1 cellular context compared by ENCODE assay signal in genomic region chr17:12665263-12666210, GRCh38.
TF ChIP-seq lines count a peak whose summit lies in the region.

Gene MYOCD (plus strand): TSS chr17:12665890. CDS start chr17:12666189, 299 bp downstream.

TF ChIP-seq in H1, 55 proteins besides CTCF, POLR2A, EP300 and RAD21:
- TF ChIP-seq YY1 (IDR thresholded peaks at IDR 0.05; ENCODE audit: low read depth, low read length), result no peak
- 0 out of 2 replicates have a peak, but pooled peaks have one; percentile 35 for TF ChIP-seq TAF1 (IDR thresholded peaks at IDR 0.05; ENCODE audit: low read depth, low read length)
- peak; percentile 71 for TF ChIP-seq SAP30 (IDR thresholded peaks at IDR 0.05; ENCODE audit: insufficient read depth, insufficient replicate concordance, low read length)
- no peak for TF ChIP-seq CBX5 (IDR thresholded peaks at IDR 0.05; ENCODE audit: low read depth, low read length)
- no peak for TF ChIP-seq BCL11A (IDR thresholded peaks at IDR 0.05; ENCODE audit: low read depth in 2 of 2, low read length in 2 of 2)
- TF ChIP-seq EGR1 (IDR thresholded peaks at IDR 0.05; ENCODE audit: borderline replicate concordance, low read depth, low read length), result no peak; the same call in 1 of the 2 replicates
- TF ChIP-seq KDM4A (IDR thresholded peaks at IDR 0.05; ENCODE audit: low read depth, low read length, severe bottlenecking), result peak; percentile 73
- 0 out of 2 replicates have a peak, but pooled peaks have one; percentile 7 for TF ChIP-seq GABPA (IDR thresholded peaks at IDR 0.05; ENCODE audit: borderline replicate concordance, insufficient read depth, low read length)
- TF ChIP-seq TAF7 (optimal IDR thresholded peaks at IDR 0.05; ENCODE audit: borderline replicate concordance, low read depth, low read length), result peak; percentile 37
- 0 out of 2 replicates have a peak, but pooled peaks have one; percentile 34 for TF ChIP-seq SP4 (IDR thresholded peaks at IDR 0.05; ENCODE audit: low read length)
- peak; percentile 43; the same call in 1 of the 2 replicates for TF ChIP-seq MAX (IDR thresholded peaks at IDR 0.05)
- 0 out of 4 replicates have a peak, but pooled peaks of 1 of the 2 experiments have one; percentile 1 for TF ChIP-seq HDAC2 (IDR thresholded peaks at IDR 0.05; ENCODE audit: borderline replicate concordance in 1 of 2, low read depth in 2 of 2, low read length in 2 of 2)
- peak; percentile 56 to 69; a peak in 2 of 4 replicates for TF ChIP-seq SIN3A (conservative IDR thresholded peaks at IDR 0.05 in 1 of 2, IDR thresholded peaks at IDR 0.05 in 1 of 2; ENCODE audit: low read depth in 1 of 2, low read length in 2 of 2)
- TF ChIP-seq TBP (IDR thresholded peaks at IDR 0.05; ENCODE audit: low read depth, low read length), result peak; percentile 78
- no peak for TF ChIP-seq SP1 (IDR thresholded peaks at IDR 0.05; ENCODE audit: low read depth, low read length)
- 0 out of 2 replicates have a peak, but pooled peaks have one; percentile 33 for TF ChIP-seq KDM1A (IDR thresholded peaks at IDR 0.05; ENCODE audit: borderline replicate concordance, low read length)
- TF ChIP-seq E2F6 (IDR thresholded peaks at IDR 0.05), result peak; percentile 61
- TF ChIP-seq NANOG (IDR thresholded peaks at IDR 0.05; ENCODE audit: insufficient read depth, low read depth, low read length, poor library complexity, severe bottlenecking), result no peak
- TF ChIP-seq CREB1 (IDR thresholded peaks at IDR 0.05), result peak; percentile 71
